25 cellular contexts compared by ENCODE assay signal in genomic region chr5:174514983-174515394, GRCh38.
DNase-seq lines count a peak whose midpoint lies in the region; ATAC-seq and TF ChIP-seq lines count a peak whose summit lies in the region.
"Had no signal": no experiment of that assay in that cellular context is flagged by ENCODE, and none has a peak within 500 bp of the region (broad histone marks: within the 10 kb centered on the region; RNA-seq: fewer than 3 reads in every experiment).

No MANE protein-coding gene starts in this region.

- H3K27ac Mint-ChIP-seq in chondrocyte (ENCODE audit: unreplicated experiment) = no peak overlapping the region
- H3K27ac Mint-ChIP-seq: activated naive CD4-positive, alpha-beta T cell treated with anti-CD3 and anti-CD28 coated beads, Interleukin-2, amount 50 U/mL, for 72 hours; activated T-helper 17 cell treated with anti-CD3 and anti-CD28 coated beads, Interleukin-2, amount 50 U/mL, for 72 hours; CD8-positive, alpha-beta memory T cell; memory B cell had no signal

- peaks cover 8% of the 10 kb centered on the region for H3K27me3 Mint-ChIP-seq in chondrocyte (ENCODE audit: low read depth)

- H3K36me3 Mint-ChIP-seq in chondrocyte (ENCODE audit: low read depth) = peaks cover 2% of the 10 kb centered on the region
- H3K36me3 Mint-ChIP-seq: activated naive CD4-positive, alpha-beta T cell treated with anti-CD3 and anti-CD28 coated beads, Interleukin-2, amount 50 U/mL, for 72 hours; CD8-positive, alpha-beta memory T cell; memory B cell had no signal

- no peak for TF ChIP-seq POLR2A in thyroid gland (IDR thresholded peaks at IDR 0.05)

- H3K4me3 ChIP-seq in thyroid gland (replicated peaks in 1 of 3) = no peak overlapping the region
- H3K4me3 ChIP-seq in effector memory CD4-positive, alpha-beta T cell (ENCODE audit: insufficient read depth, low read depth, low read length, poor library complexity, severe bottlenecking) = no peak overlapping the region
- H3K4me3 ChIP-seq: ascending aorta, GM12878 had no signal

- no peak overlapping the region for H3K4me3 Mint-ChIP-seq in chondrocyte (ENCODE audit: unreplicated experiment)
- H3K4me3 Mint-ChIP-seq: activated T-helper 17 cell treated with anti-CD3 and anti-CD28 coated beads, Interleukin-2, amount 50 U/mL, for 72 hours; CD8-positive, alpha-beta memory T cell; memory B cell had no signal

- ATAC-seq in HG03342 (IDR thresholded peaks at IDR 0.05; ENCODE audit: unreplicated experiment) = no peak
- ATAC-seq: activated naive CD4-positive, alpha-beta T cell treated with anti-CD3 and anti-CD28 coated beads, Interleukin-2, amount 50 U/mL, for 72 hours; activated T-helper 17 cell treated with anti-CD3 and anti-CD28 coated beads, Interleukin-2, amount 50 U/mL, for 72 hours; GM12878; SK-N-SH treated with all-trans-retinoic acid at 6 μM for 48 hours had no signal

- peaks cover 5% of the 10 kb centered on the region for H3K27me3 ChIP-seq in thyroid gland
- H3K27me3 ChIP-seq in effector memory CD4-positive, alpha-beta T cell (replicated peaks; ENCODE audit: control insufficient read depth, insufficient read depth, low read length, poor library complexity, severe bottlenecking) = peaks cover 2% of the 10 kb centered on the region
- H3K27me3 ChIP-seq: ascending aorta had no signal

- H3K4me1 ChIP-seq in thyroid gland = peaks cover 0 to 7% of the 10 kb centered on the region in 2 donors
- no peaks in the 10 kb centered on the region for H3K4me1 ChIP-seq in effector memory CD4-positive, alpha-beta T cell (ENCODE audit: control insufficient read depth, insufficient read depth, low read length, poor library complexity, severe bottlenecking)
- H3K4me1 ChIP-seq: ascending aorta had no signal

- H3K36me3 ChIP-seq in thyroid gland = no peaks in the 10 kb centered on the region
- H3K36me3 ChIP-seq in effector memory CD4-positive, alpha-beta T cell (ENCODE audit: control insufficient read depth, insufficient read depth, low read length) = no peaks in the 10 kb centered on the region
- H3K36me3 ChIP-seq: ascending aorta had no signal

- H3K9me3 ChIP-seq in thyroid gland = no peaks in the 10 kb centered on the region
- no peaks in the 10 kb centered on the region for H3K9me3 ChIP-seq in effector memory CD4-positive, alpha-beta T cell (ENCODE audit: control insufficient read depth, low read length)
- H3K9me3 ChIP-seq: ascending aorta had no signal

- no peak overlapping the region for H3K27ac ChIP-seq in thyroid gland
- H3K27ac ChIP-seq in effector memory CD4-positive, alpha-beta T cell (ENCODE audit: insufficient read depth, low read length, poor library complexity, severe bottlenecking) = no peak overlapping the region
- H3K27ac ChIP-seq: ascending aorta, RWPE1 had no signal

- no peak for TF ChIP-seq CTCF in thyroid gland (IDR thresholded peaks at IDR 0.05)
- no peak for TF ChIP-seq CTCF in chondrocyte (IDR thresholded peaks at IDR 0.05)

- no peaks in the 10 kb centered on the region for H3K4me1 Mint-ChIP-seq in chondrocyte (ENCODE audit: low read depth)
- H3K4me1 Mint-ChIP-seq: activated T-helper 17 cell treated with anti-CD3 and anti-CD28 coated beads, Interleukin-2, amount 50 U/mL, for 72 hours; CD8-positive, alpha-beta memory T cell; memory B cell had no signal

- peaks cover 5% of the 10 kb centered on the region for H3K9me3 Mint-ChIP-seq in chondrocyte (ENCODE audit: low read depth)

- intact Hi-C loops in thyroid gland (cut with DNase I) = no loop called here

- DNase-seq in NCI-H345 (lab: John Stamatoyannopoulos, UW) (peak; percentile 55), NCI-H345 treated with DMSO at 0.1 percent for 48 hours (lab: John Stamatoyannopoulos, UW; ENCODE audit: unreplicated experiment) (no peak), NCI-H187 treated with DMSO at 0.1 percent for 48 hours (lab: John Stamatoyannopoulos, UW) (peak; percentile 93), cerebellum (ENCODE audit: low spot score) (peak; percentile 17), thyroid gland (peak; percentile 8 to 14), chondrocyte (ENCODE audit: low spot score) (no peak)
- DNase-seq in effector memory CD4-positive, alpha-beta T cell = no peak
- DNase-seq: activated CD4-positive, alpha-beta T cell treated with anti-CD3 and anti-CD28 coated beads, Interleukin-2, amount 50 U/mL, for 48 hours; activated CD8-positive, alpha-beta memory T cell treated with anti-CD3 and anti-CD28 coated beads, Interleukin-2, amount 50 U/mL, for 48 hours; AML-193; CD8-positive, alpha-beta memory T cell; dermis blood vessel endothelial cell; kidney glomerular epithelial cell; MV-4-11; NCI-H2081 treated with DMSO at 0.1 percent for 48 hours; small intestine; stimulated activated CD4-positive, alpha-beta T cell treated with anti-CD3 and anti-CD28 coated beads, Interleukin-1b, Interleukin-23, amount 100 ng/mL, for 48 hours had no signal

- WGBS in thyroid gland, 2 donors = 44 to 60% methylated on average over 10 of the region's 10 CpGs

Comparison
In these comparisons a context has a peak if more than half of its experiments do, and no peak if none do; other contexts are left out.
1. DNase-seq: peak in NCI-H345 (single experiment), NCI-H187 treated with DMSO at 0.1 percent for 48 hours (single experiment), cerebellum (single experiment) and thyroid gland (2 of 2); none in NCI-H345 treated with DMSO at 0.1 percent for 48 hours (single experiment), effector memory CD4-positive, alpha-beta T cell (0 of 3) and chondrocyte (single experiment).